Comparison of ENCODE assay signal across 15 cellular contexts in the genomic region with DNA sequence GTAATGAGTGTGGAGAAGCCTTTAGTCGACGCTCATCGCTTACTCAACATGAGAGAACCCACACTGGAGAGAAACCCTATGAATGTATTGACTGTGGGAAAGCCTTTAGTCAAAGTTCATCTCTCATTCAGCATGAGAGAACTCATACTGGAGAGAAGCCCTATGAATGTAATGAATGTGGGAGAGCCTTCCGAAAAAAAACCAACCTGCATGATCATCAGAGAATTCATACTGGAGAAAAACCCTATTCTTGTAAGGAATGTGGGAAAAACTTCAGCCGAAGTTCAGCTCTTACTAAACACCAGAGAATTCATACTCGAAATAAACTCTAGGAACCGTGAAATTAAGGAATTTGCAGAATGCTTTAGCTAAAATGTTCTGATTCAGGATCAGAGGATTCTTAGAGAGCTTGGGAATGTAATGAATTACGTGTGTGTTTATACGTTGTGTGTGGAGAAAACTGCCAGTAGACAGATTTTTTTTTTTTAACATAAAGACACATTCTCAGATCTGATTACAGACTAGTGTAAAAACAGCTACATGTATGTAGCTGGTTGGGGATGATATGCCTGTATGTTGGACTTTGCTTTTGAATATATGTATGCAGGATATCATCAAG. TPM values are rescaled to one million over a fixed set of nuclear protein-coding genes. Genes with fewer than 3 reads are reported as not detected.
DNase-seq lines count a peak whose midpoint lies in the region; ATAC-seq and TF ChIP-seq lines count a peak whose summit lies in the region.
"Had no signal": no experiment of that assay in that cellular context is flagged by ENCODE, and none has a peak within 500 bp of the region (broad histone marks: within the 10 kb centered on the region; RNA-seq: fewer than 3 reads in every experiment).

No MANE protein-coding gene starts in this region.

- intact Hi-C loops in heart right ventricle (cut with DNase I), result no loop called here

- H3K4me1 ChIP-seq in cardiac muscle cell (ENCODE audit: low read depth), result no peaks in the 10 kb centered on the region
- no peaks in the 10 kb centered on the region for H3K4me1 ChIP-seq in heart right ventricle
- H3K4me1 ChIP-seq in fibroblast of lung (ENCODE audit: control insufficient read depth, extremely low read depth, insufficient read depth, low read length), result no peaks in the 10 kb centered on the region
- H3K4me1 ChIP-seq: gastrocnemius medialis, uterus had no signal

- no peak overlapping the region for H3K9ac ChIP-seq in fibroblast of lung (ENCODE audit: insufficient read depth, low read length)

- TF ChIP-seq CTCF in cardiac muscle cell (IDR thresholded peaks at IDR 0.05; ENCODE audit: low read depth, low read length), result no peak
- TF ChIP-seq CTCF in heart right ventricle (IDR thresholded peaks at IDR 0.05), result no peak
- no peak for TF ChIP-seq CTCF in fibroblast of lung (conservative IDR thresholded peaks at IDR 0.05 in 1 of 2, IDR thresholded peaks at IDR 0.05 in 1 of 2; ENCODE audit: low read depth in 1 of 2, low read length in 2 of 2)

- no peak overlapping the region for H3K27ac ChIP-seq in cardiac muscle cell
- H3K27ac ChIP-seq in heart right ventricle, result no peak overlapping the region
- no peak overlapping the region for H3K27ac ChIP-seq in fibroblast of lung (ENCODE audit: insufficient read depth, low read length)
- H3K27ac ChIP-seq: gastrocnemius medialis, uterus had no signal

- H3K4me3 ChIP-seq in cardiac muscle cell (no peak overlapping the region), heart right ventricle (no peak overlapping the region), fibroblast of lung (replicated peaks in 1 of 4; ENCODE audit: control extremely low read depth in 1 of 4, insufficient read depth in 1 of 4, low read depth in 3 of 4, low read length in 4 of 4) (no peak overlapping the region)
- H3K4me3 ChIP-seq: uterus had no signal

- DNase-seq in cardiac muscle cell (ENCODE audit: low read depth in 1 of 2, low spot score in 1 of 2) (peak; percentile 1 to 5), heart right ventricle (no peak), NCI-H748 (lab: John Stamatoyannopoulos, UW; ENCODE audit: unreplicated experiment) (peak; percentile 21), fibroblast of lung (ENCODE audit: low read depth in 2 of 2) (peak; percentile 29 to 32), SIG-M5 (lab: John Stamatoyannopoulos, UW) (no peak)
- DNase-seq: DND-41; gastrocnemius medialis; H7; naive B cell; stimulated activated CD4-positive, alpha-beta T cell treated with anti-CD3 and anti-CD28 coated beads, Interleukin-4, amount 100 ng/mL, for 24 hours; stimulated activated naive CD4-positive, alpha-beta T cell; uterus had no signal

- H3K4me2 ChIP-seq in fibroblast of lung (ENCODE audit: extremely low read depth, insufficient read depth, low read length), result no peak overlapping the region

- H2AFZ ChIP-seq in fibroblast of lung (ENCODE audit: low read length), result no peak overlapping the region

- H3K27me3 ChIP-seq in cardiac muscle cell (no peaks in the 10 kb centered on the region), heart right ventricle (no peaks in the 10 kb centered on the region), fibroblast of lung (ENCODE audit: control insufficient read depth, insufficient read depth, low read length) (no peaks in the 10 kb centered on the region)
- H3K27me3 ChIP-seq: gastrocnemius medialis, uterus had no signal

- H3K36me3 ChIP-seq in cardiac muscle cell, result peaks cover 39% of the 10 kb centered on the region
- H3K36me3 ChIP-seq in heart right ventricle, result peaks cover 14 to 73% (median 52%) of the 10 kb centered on the region in 9 donors
- no peaks in the 10 kb centered on the region for H3K36me3 ChIP-seq in fibroblast of lung (ENCODE audit: control insufficient read depth, insufficient read depth, low read length)
- H3K36me3 ChIP-seq: uterus had no signal

- H3K79me2 ChIP-seq in fibroblast of lung (ENCODE audit: control insufficient read depth, insufficient read depth, low read length), result no peaks in the 10 kb centered on the region

- H3K9me3 ChIP-seq in cardiac muscle cell (ENCODE audit: low read depth), result peaks cover 43% of the 10 kb centered on the region
- peaks cover 18 to 100% (median 100%) of the 10 kb centered on the region in 11 donors for H3K9me3 ChIP-seq in heart right ventricle
- H3K9me3 ChIP-seq in fibroblast of lung (ENCODE audit: control insufficient read depth, insufficient read depth, low read depth, low read length), result peaks cover 8% of the 10 kb centered on the region

- WGBS in heart right ventricle, 2 donors, result 98 to 99% methylated on average over 9 of the region's 9 CpGs

- ATAC-seq in heart right ventricle, result no peak
- ATAC-seq in HG03097 (IDR thresholded peaks at IDR 0.05; ENCODE audit: low FRiP score, unreplicated experiment), result no peak
- ATAC-seq in HG02571 (IDR thresholded peaks at IDR 0.05; ENCODE audit: unreplicated experiment), result no peak
- no peak for ATAC-seq in HG02885 (IDR thresholded peaks at IDR 0.05; ENCODE audit: poor library complexity, unreplicated experiment)
- ATAC-seq: gastrocnemius medialis had no signal

- H4K20me1 ChIP-seq in fibroblast of lung (ENCODE audit: control insufficient read depth, extremely low read depth, insufficient read depth, low read length), result no peaks in the 10 kb centered on the region

RNA-seq across cellular contexts. Expression of gene ZFP90, which starts 25.4 kb away (rescaled TPM):
- total RNA-seq in cardiac muscle cell, result 69.3 TPM in 2 replicates
- polyA plus RNA-seq in cardiac muscle cell, result 29.1 and 33.5 TPM in 2 replicates
- total RNA-seq in heart right ventricle, result 10 to 100 TPM in 9 of 10 donors, 1 to 10 TPM in 1; 9.1 to 15.6 (median 12.2) TPM
- polyA plus RNA-seq in heart right ventricle, result 1 to 10 TPM; 5.0 to 7.0 TPM
- 38.5 and 42.8 TPM in 2 replicates for total RNA-seq in fibroblast of lung
- polyA plus RNA-seq in fibroblast of lung, result 12.8 and 18.7 TPM in 2 replicates
- 10.6 and 13.2 TPM in 2 replicates for polyA plus RNA-seq in fibroblast of lung (2012)
- polyA minus RNA-seq in fibroblast of lung (ENCODE audit: low replicate concordance), result 4.7 and 8.6 TPM in 2 replicates

Comparison
In these comparisons a context has a peak if more than half of its experiments do, and no peak if none do; other contexts are left out.
1. DNase-seq: peak in cardiac muscle cell (2 of 2), NCI-H748 (single experiment) and fibroblast of lung (2 of 2); none in heart right ventricle (0 of 2) and SIG-M5 (single experiment).